ENCODE assay signal across 12 cellular contexts in the genomic region with DNA sequence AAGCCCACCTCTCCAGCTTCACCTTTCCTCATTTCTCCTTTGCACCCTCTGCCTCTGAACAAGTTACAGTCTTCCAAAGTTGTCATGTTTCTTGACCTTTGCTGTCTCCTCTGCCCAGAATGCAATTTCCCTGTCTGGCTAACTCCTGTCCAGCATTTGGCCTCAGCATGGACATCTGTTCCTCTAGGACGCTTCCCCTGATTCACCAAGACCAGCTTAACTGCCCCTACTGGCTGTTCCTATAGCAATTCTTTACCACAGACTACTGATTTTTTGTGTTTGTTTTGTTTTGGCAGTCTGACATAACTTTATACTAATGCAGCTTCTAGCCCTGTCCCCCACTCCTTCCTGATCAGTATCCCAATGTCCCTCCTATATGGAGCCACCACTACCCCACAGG. TPM values are rescaled to one million over a fixed set of nuclear protein-coding genes. Genes with fewer than 3 reads are reported as not detected.
DNase-seq lines count a peak whose midpoint lies in the region; ATAC-seq, FAIRE-seq and TF ChIP-seq lines count a peak whose summit lies in the region.
"Had no signal": no experiment of that assay in that cellular context is flagged by ENCODE, and none has a peak within 500 bp of the region (broad histone marks: within the 10 kb centered on the region; RNA-seq: fewer than 3 reads in every experiment).

No MANE protein-coding gene starts in this region.

- peak overlapping the region; percentile 62 for H3K27ac Mint-ChIP-seq in activated naive CD8-positive, alpha-beta T cell treated with anti-CD3 and anti-CD28 coated beads for 36 hours

- peak overlapping the region; percentile 84 to 97 (median 89) for H3K4me2 ChIP-seq in BLaER1 treated with 17β-estradiol and CSF1 and Interleukin-3, amounts not matched to agents 10 nM and 100 nM

- no peaks in the 10 kb centered on the region for H3K27me3 Mint-ChIP-seq in activated naive CD8-positive, alpha-beta T cell treated with anti-CD3 and anti-CD28 coated beads for 36 hours

- peaks cover 0 to 9% (median 0%) of the 10 kb centered on the region in 11 experiments; a peak in 3 of 22 replicates for H4K20me1 ChIP-seq in BLaER1 treated with 17β-estradiol and CSF1 and Interleukin-3, amounts not matched to agents 10 nM and 100 nM

- peaks cover 33% of the 10 kb centered on the region for H3K4me1 Mint-ChIP-seq in activated naive CD8-positive, alpha-beta T cell treated with anti-CD3 and anti-CD28 coated beads for 36 hours

- no peaks in the 10 kb centered on the region for H3K9me3 Mint-ChIP-seq in activated naive CD8-positive, alpha-beta T cell treated with anti-CD3 and anti-CD28 coated beads for 36 hours

- peak overlapping the region in 10 of 11 experiments; percentile 14 to 73 (median 64); a peak in 16 of 22 replicates for H3K27ac ChIP-seq in BLaER1 treated with 17β-estradiol and CSF1 and Interleukin-3, amounts not matched to agents 10 nM and 100 nM

- no peak overlapping the region for H3K4me3 Mint-ChIP-seq in activated naive CD8-positive, alpha-beta T cell treated with anti-CD3 and anti-CD28 coated beads for 36 hours

- peaks cover 10% of the 10 kb centered on the region for H3K36me3 Mint-ChIP-seq in activated naive CD8-positive, alpha-beta T cell treated with anti-CD3 and anti-CD28 coated beads for 36 hours

- peaks cover 23 to 42% (median 35%) of the 10 kb centered on the region in 11 experiments for H3K36me3 ChIP-seq in BLaER1 treated with 17β-estradiol and CSF1 and Interleukin-3, amounts not matched to agents 10 nM and 100 nM

- H3K4me1 ChIP-seq in BLaER1 treated with 17β-estradiol and CSF1 and Interleukin-3, amounts not matched to agents 10 nM and 100 nM = peaks cover 27 to 38% (median 30%) of the 10 kb centered on the region in 10 experiments

- TF ChIP-seq POLR2A in GM12891 (IDR thresholded peaks at IDR 0.05; ENCODE audit: low read depth, low read length) = no peak

- no peaks in the 10 kb centered on the region for H3K27me3 ChIP-seq in BLaER1 treated with 17β-estradiol and CSF1 and Interleukin-3, amounts not matched to agents 10 nM and 100 nM

- FAIRE-seq in GM12891 (lab: Jason Lieb, UNC) = peak; percentile 20

- H3K9me3 ChIP-seq in BLaER1 treated with 17β-estradiol and CSF1 and Interleukin-3, amounts not matched to agents 10 nM and 100 nM (replicated peaks in 1 of 11) = no peaks in the 10 kb centered on the region

- DNase-seq in GM12891 (ENCODE audit: insufficient read length, low spot score) (no peak), lung microvascular endothelial cell (ENCODE audit: low read depth in 2 of 2) (peak; percentile 44 to 71), SHP77 (lab: John Stamatoyannopoulos, UW) (no peak), NCI-H1694 (lab: John Stamatoyannopoulos, UW) (no peak), middle frontal gyrus (ENCODE audit: extremely low spot score, low spot score) (no peak)
- DNase-seq in activated naive CD8-positive, alpha-beta T cell treated with anti-CD3 and anti-CD28 coated beads for 36 hours = no peak
- DNase-seq: anterior cingulate cortex, NCI-H146, retina had no signal

- peak overlapping the region in 1 of 10 experiments; percentile 50; a peak in 1 of 20 replicates for H3K4me3 ChIP-seq in BLaER1 treated with 17β-estradiol and CSF1 and Interleukin-3, amounts not matched to agents 10 nM and 100 nM
- H3K4me3 ChIP-seq: GM12878 had no signal

- ATAC-seq in HG02571 (IDR thresholded peaks at IDR 0.05; ENCODE audit: unreplicated experiment) = no peak

- H3K9ac ChIP-seq in BLaER1 treated with 17β-estradiol and CSF1 and Interleukin-3, amounts not matched to agents 10 nM and 100 nM = peak overlapping the region in 10 of 11 experiments; percentile 48 to 73 (median 60); a peak in 12 of 22 replicates

TF ChIP-seq in GM12891, 5 proteins besides CTCF, POLR2A, EP300 and RAD21:
- no peak for TF ChIP-seq POLR2AphosphoS5 (IDR thresholded peaks at IDR 0.05; ENCODE audit: low read depth, low read length)
- no peak for TF ChIP-seq POU2F2 (IDR thresholded peaks at IDR 0.05; ENCODE audit: low read depth, low read length)
- no peak for TF ChIP-seq PAX5 (IDR thresholded peaks at IDR 0.05; ENCODE audit: insufficient read depth, low read length, severe bottlenecking)
- TF ChIP-seq SPI1 (IDR thresholded peaks at IDR 0.05; ENCODE audit: low read depth, low read length) = no peak
- no peak for TF ChIP-seq TAF1 (IDR thresholded peaks at IDR 0.05; ENCODE audit: low read depth, low read length)

RNA-seq across cellular contexts. Expression of a gene that starts 13.4 kb away (rescaled TPM):
- polyA plus RNA-seq in GM12891 (2012; ENCODE audit: low read depth, missing spikeins) = 36.3 TPM
- 100 to 1,000 TPM; 123 to 126 TPM for total RNA-seq in activated naive CD8-positive, alpha-beta T cell treated with anti-CD3 and anti-CD28 coated beads for 36 hours
- total RNA-seq in lung microvascular endothelial cell = 31.8 and 41.1 TPM in 2 replicates

RNA-seq across cellular contexts. Expression of a gene that starts 14.2 kb away (rescaled TPM):
- polyA plus RNA-seq in GM12891 (2012; ENCODE audit: low read depth, missing spikeins) = 12.4 TPM
- 10 to 100 TPM; 32.7 to 34.4 TPM for total RNA-seq in activated naive CD8-positive, alpha-beta T cell treated with anti-CD3 and anti-CD28 coated beads for 36 hours
- 2.0 and 2.2 TPM in 2 replicates for total RNA-seq in lung microvascular endothelial cell

RNA-seq across cellular contexts. Expression of a gene that starts 28.3 kb away (rescaled TPM):
- 48.8 TPM for polyA plus RNA-seq in GM12891 (2012; ENCODE audit: low read depth, missing spikeins)
- total RNA-seq in activated naive CD8-positive, alpha-beta T cell treated with anti-CD3 and anti-CD28 coated beads for 36 hours = 100 to 1,000 TPM; 122 TPM
- 24.6 and 41.9 TPM in 2 replicates for total RNA-seq in lung microvascular endothelial cell

RNA-seq across cellular contexts. Expression of a gene that starts 53.6 kb away (rescaled TPM):
- 359 TPM for polyA plus RNA-seq in GM12891 (2012; ENCODE audit: low read depth, missing spikeins)
- 100 to 1,000 TPM; 481 to 482 TPM for total RNA-seq in activated naive CD8-positive, alpha-beta T cell treated with anti-CD3 and anti-CD28 coated beads for 36 hours
- total RNA-seq in lung microvascular endothelial cell = 440 and 959 TPM in 2 replicates

Comparison
In these comparisons a context has a peak if more than half of its experiments do, and no peak if none do; other contexts are left out.
1. DNase-seq: peak in lung microvascular endothelial cell (2 of 2); none in GM12891 (single experiment), activated naive CD8-positive, alpha-beta T cell treated with anti-CD3 and anti-CD28 coated beads for 36 hours (single experiment), SHP77 (0 of 2), NCI-H1694 (single experiment) and middle frontal gyrus (single experiment).
2. RNA of a gene that starts 14.2 kb away (total RNA-seq): 32.7 to 34.4 TPM in activated naive CD8-positive, alpha-beta T cell treated with anti-CD3 and anti-CD28 coated beads for 36 hours; 2.0 to 2.2 TPM in lung microvascular endothelial cell; every median in the first group is over 10 times any median in the second.